In genomic region chr18:63237486-63237885, GRCh38 we compare ENCODE assay signal across 9 cellular contexts.
DNase-seq lines count a peak whose midpoint lies in the region; ATAC-seq, FAIRE-seq and TF ChIP-seq lines count a peak whose summit lies in the region.
"Had no signal": no experiment of that assay in that cellular context is flagged by ENCODE, and none has a peak within 500 bp of the region (broad histone marks: within the 10 kb centered on the region; RNA-seq: fewer than 3 reads in every experiment).

No MANE protein-coding gene starts in this region.

- H3K27me3 ChIP-seq in right cardiac atrium (ENCODE audit: control insufficient read depth, insufficient read depth) = no peaks in the 10 kb centered on the region

- H3K27ac ChIP-seq in right cardiac atrium (ENCODE audit: low read length) = peak overlapping the region; percentile 77
- H3K27ac ChIP-seq in skin epidermis = peak overlapping the region in 19 of 21 experiments; percentile 35 to 85 (median 71)

- intact Hi-C loops in right cardiac atrium (cut with DNase I) = no loop called here

- peaks cover 4% of the 10 kb centered on the region for H3K4me1 ChIP-seq in right cardiac atrium (ENCODE audit: control insufficient read depth, insufficient read depth, low read length)

- H3K4me1 Mint-ChIP-seq in activated naive CD8-positive, alpha-beta T cell (ENCODE audit: low read depth) = peaks cover 81% of the 10 kb centered on the region

- DNase-seq in GM12891 (ENCODE audit: insufficient read length, low spot score) (no peak), right cardiac atrium (no peak), midbrain (lab: John Stamatoyannopoulos, UW) (no peak), LoVo (ENCODE audit: low spot score) (no peak)
- DNase-seq: cortex of kidney had no signal

- no peak overlapping the region for H3K4me3 Mint-ChIP-seq in activated naive CD8-positive, alpha-beta T cell

- H3K9me3 Mint-ChIP-seq in activated naive CD8-positive, alpha-beta T cell (ENCODE audit: low read depth) = peaks cover 5% of the 10 kb centered on the region

- no peak for TF ChIP-seq POLR2A in GM12891 (IDR thresholded peaks at IDR 0.05; ENCODE audit: low read depth, low read length)

- ATAC-seq in right cardiac atrium (peak; percentile 36 to 38), HG03139 (IDR thresholded peaks at IDR 0.05; ENCODE audit: unreplicated experiment) (no peak), GM18909 (IDR thresholded peaks at IDR 0.05; ENCODE audit: poor library complexity, unreplicated experiment) (no peak)

- WGBS in right cardiac atrium = 63% methylated on average over 2 of the region's 2 CpGs

- peaks cover 34% of the 10 kb centered on the region for H3K36me3 Mint-ChIP-seq in activated naive CD8-positive, alpha-beta T cell

- peak overlapping the region; percentile 97 for H3K27ac Mint-ChIP-seq in activated naive CD8-positive, alpha-beta T cell

- no peaks in the 10 kb centered on the region for H3K27me3 Mint-ChIP-seq in activated naive CD8-positive, alpha-beta T cell

- H3K9me3 ChIP-seq in right cardiac atrium (ENCODE audit: control insufficient read depth, low read length) = no peaks in the 10 kb centered on the region

- FAIRE-seq in GM12891 (lab: Jason Lieb, UNC) = peak; percentile 48

- H3K4me3 ChIP-seq in right cardiac atrium (ENCODE audit: low read length) (no peak overlapping the region), skin epidermis (no peak overlapping the region)

TF ChIP-seq in GM12891, 5 proteins besides CTCF, POLR2A, EP300 and RAD21:
- TF ChIP-seq POLR2AphosphoS5 (IDR thresholded peaks at IDR 0.05; ENCODE audit: low read depth, low read length) = no peak
- TF ChIP-seq PAX5 (IDR thresholded peaks at IDR 0.05; ENCODE audit: insufficient read depth, low read length, severe bottlenecking) = no peak
- no peak for TF ChIP-seq TAF1 (IDR thresholded peaks at IDR 0.05; ENCODE audit: low read depth, low read length)
- TF ChIP-seq SPI1 (IDR thresholded peaks at IDR 0.05; ENCODE audit: low read depth, low read length) = no peak
TF ChIP-seq in GM12891: peak in this region for 0.

Comparison
In these comparisons a context has a peak if more than half of its experiments do, and no peak if none do; other contexts are left out.
1. ATAC-seq: peak in right cardiac atrium (2 of 2); none in HG03139 (single experiment) and GM18909 (single experiment).